In genomic region chr22:35116817-35117216, GRCh38 we compare ENCODE assay signal across 2 cellular contexts.
TF ChIP-seq lines count a peak whose summit lies in the region.

No MANE protein-coding gene starts in this region.

TF ChIP-seq in GM23338, 12 proteins besides CTCF, POLR2A, EP300 and RAD21:
- TF ChIP-seq ETS1 (IDR thresholded peaks at IDR 0.05) (no peak), CREB1 (CRISPR knock-in tag; IDR thresholded peaks at IDR 0.05; ENCODE audit: low read depth) (no peak), JUNB (IDR thresholded peaks at IDR 0.05; ENCODE audit: unreplicated experiment) (no peak), EZH2phosphoT487 (IDR thresholded peaks at IDR 0.05; ENCODE audit: unreplicated experiment) (no peak), ZNF331 (CRISPR knock-in tag; IDR thresholded peaks at IDR 0.05; ENCODE audit: low read depth) (no peak), EZH2 (IDR thresholded peaks at IDR 0.05; ENCODE audit: low read depth, unreplicated experiment) (no peak), NANOG (IDR thresholded peaks at IDR 0.05; ENCODE audit: borderline replicate concordance) (no peak), STAT1 (IDR thresholded peaks at IDR 0.05; ENCODE audit: unreplicated experiment) (no peak), REST (IDR thresholded peaks at IDR 0.05; ENCODE audit: unreplicated experiment) (no peak), ZNF114 (CRISPR knock-in tag; IDR thresholded peaks at IDR 0.05) (no peak), ZNF462 (CRISPR knock-in tag; IDR thresholded peaks at IDR 0.05) (no peak), POLR2AphosphoS5 (IDR thresholded peaks at IDR 0.05; ENCODE audit: low read depth) (no peak)

TF ChIP-seq in GM12878, 131 proteins besides CTCF, POLR2A, EP300 and RAD21:
- TF ChIP-seq USF1 (IDR thresholded peaks at IDR 0.05; ENCODE audit: borderline replicate concordance, extremely low read length, insufficient read depth, low read depth, low read length) (no peak), PRDM15 (CRISPR knock-in tag; IDR thresholded peaks at IDR 0.05) (no peak), SMARCA5 (IDR thresholded peaks at IDR 0.05) (no peak), MLLT1 (IDR thresholded peaks at IDR 0.05) (no peak), PML (IDR thresholded peaks at IDR 0.05; ENCODE audit: low read length) (no peak), BACH1 (IDR thresholded peaks at IDR 0.05; ENCODE audit: borderline replicate concordance) (no peak), HDAC2 (IDR thresholded peaks at IDR 0.05) (no peak), FOXK2 (IDR thresholded peaks at IDR 0.05) (no peak), MYC (IDR thresholded peaks at IDR 0.05; ENCODE audit: insufficient read depth, insufficient read length, insufficient replicate concordance, low read length, severe bottlenecking) (no peak), REST (IDR thresholded peaks at IDR 0.05; ENCODE audit: low read depth, low read length) (no peak), ZNF384 (IDR thresholded peaks at IDR 0.05; ENCODE audit: borderline replicate concordance, low read depth, low read length) (no peak), EZH2 (IDR thresholded peaks at IDR 0.05; ENCODE audit: borderline replicate concordance, control insufficient read depth, low read depth, low read length) (no peak), ASH2L (IDR thresholded peaks at IDR 0.05; ENCODE audit: borderline replicate concordance, low read depth) (no peak), SIX5 (IDR thresholded peaks at IDR 0.05; ENCODE audit: low read depth, low read length, severe bottlenecking) (no peak)
